Comparison of ENCODE assay signal across 10 cellular contexts in the genomic region with DNA sequence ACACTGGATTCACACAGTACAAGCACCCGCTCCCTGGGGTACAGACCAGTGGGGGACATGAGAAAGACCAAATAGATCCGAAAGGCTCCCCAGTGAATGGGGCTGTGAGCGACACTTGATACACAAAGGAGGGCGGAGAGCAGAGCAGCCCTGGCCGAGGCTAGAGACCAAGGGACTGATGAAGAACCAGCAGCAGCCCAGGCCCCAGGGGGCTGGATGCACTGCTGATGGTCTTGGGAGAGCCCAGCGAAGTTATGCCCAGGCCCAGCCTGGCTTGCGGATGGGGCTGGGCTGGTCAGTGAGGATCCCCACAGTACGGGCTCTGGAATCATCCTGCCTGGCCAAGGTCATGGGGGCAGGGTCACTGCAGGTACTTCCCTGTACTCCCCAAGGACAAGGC. TPM values are rescaled to one million over a fixed set of nuclear protein-coding genes. Genes with fewer than 3 reads are reported as not detected.
DNase-seq lines count a peak whose midpoint lies in the region; ATAC-seq, FAIRE-seq and TF ChIP-seq lines count a peak whose summit lies in the region.
"Had no signal": no experiment of that assay in that cellular context is flagged by ENCODE, and none has a peak within 500 bp of the region (broad histone marks: within the 10 kb centered on the region; RNA-seq: fewer than 3 reads in every experiment).

No MANE protein-coding gene starts in this region.

- H3K9me3 ChIP-seq in DOHH2 (ENCODE audit: control insufficient read depth, insufficient read depth, low read length), result no peaks in the 10 kb centered on the region
- no peaks in the 10 kb centered on the region for H3K9me3 ChIP-seq in T-helper 17 cell (ENCODE audit: control insufficient read depth, low read length, poor library complexity, severe bottlenecking)
- H3K9me3 ChIP-seq in pancreas, result no peaks in the 10 kb centered on the region

- H4K20me1 ChIP-seq in DOHH2 (ENCODE audit: control insufficient read depth, insufficient read depth, low read depth, low read length), result no peaks in the 10 kb centered on the region

- 88 to 90% methylated on average over 8 of the region's 8 CpGs for WGBS in pancreas, 2 donors

- H3K4me1 ChIP-seq in DOHH2 (ENCODE audit: control insufficient read depth, low read length) (peaks cover 34% of the 10 kb centered on the region), pancreas (peaks cover 19 to 30% (median 27%) of the 10 kb centered on the region in 3 donors)

- ATAC-seq in T-helper 17 cell, result no peak
- no peak for ATAC-seq in pancreas
- no peak for ATAC-seq in GM19023 (IDR thresholded peaks at IDR 0.05; ENCODE audit: unreplicated experiment)
- no peak for ATAC-seq in GM18502 (IDR thresholded peaks at IDR 0.05; ENCODE audit: poor library complexity, unreplicated experiment)

- H3K4me2 ChIP-seq in DOHH2 (ENCODE audit: low read length), result peak overlapping the region; percentile 21; the same call in 1 of the 2 replicates

- H3K27ac ChIP-seq in DOHH2 (ENCODE audit: low read depth, low read length), result no peak overlapping the region
- peak overlapping the region in 3 of 4 donors; percentile 16 to 91 (median 33) for H3K27ac ChIP-seq in pancreas

- TF ChIP-seq CTCF in DOHH2 (IDR thresholded peaks at IDR 0.05; ENCODE audit: low read depth, low read length, poor library complexity, severe bottlenecking), result no peak
- TF ChIP-seq CTCF in endothelial cell (IDR thresholded peaks at IDR 0.05; ENCODE audit: unreplicated experiment), result no peak
- no peak for TF ChIP-seq CTCF in pancreas (IDR thresholded peaks at IDR 0.05)

- H3K27me3 ChIP-seq in DOHH2 (ENCODE audit: control insufficient read depth, low read length), result no peaks in the 10 kb centered on the region
- H3K27me3 ChIP-seq in pancreas, result no peaks in the 10 kb centered on the region

- H3K27me3 Mint-ChIP-seq in T-helper 17 cell (no peaks in the 10 kb centered on the region), endothelial cell (ENCODE audit: unreplicated experiment) (peaks cover 13% of the 10 kb centered on the region)

- H3K79me2 ChIP-seq in DOHH2 (ENCODE audit: control insufficient read depth, low read length), result no peaks in the 10 kb centered on the region

- H3K36me3 Mint-ChIP-seq in T-helper 17 cell (ENCODE audit: low read depth), result peaks cover 2% of the 10 kb centered on the region
- peaks cover 32% of the 10 kb centered on the region for H3K36me3 Mint-ChIP-seq in endothelial cell (ENCODE audit: low read depth, unreplicated experiment)

- H3K4me3 Mint-ChIP-seq in T-helper 17 cell (peak overlapping the region; percentile 44), endothelial cell (ENCODE audit: unreplicated experiment) (peak overlapping the region; percentile 26)

- DNase-seq in T-helper 17 cell, result no peak
- no peak for DNase-seq in endothelial cell (ENCODE audit: low spot score)
- DNase-seq in pancreas, result peak in 1 of 6 donors; percentile 52
- no peak for DNase-seq in ureter (ENCODE audit: low spot score)
- DNase-seq in stimulated activated naive CD4-positive, alpha-beta T cell (lab: John Stamatoyannopoulos, UW), result no peak

- peaks cover 36% of the 10 kb centered on the region for H3K4me1 Mint-ChIP-seq in T-helper 17 cell
- peaks cover 34% of the 10 kb centered on the region for H3K4me1 Mint-ChIP-seq in endothelial cell (ENCODE audit: unreplicated experiment)

- H3F3A ChIP-seq in DOHH2 (ENCODE audit: control insufficient read depth, insufficient read depth), result no peaks in the 10 kb centered on the region

- intact Hi-C loops in pancreas (cut with DNase I), result no loop called here

- H3K4me3 ChIP-seq in DOHH2 (ENCODE audit: low read length) (no peak overlapping the region), pancreas (no peak overlapping the region)

- no peaks in the 10 kb centered on the region for H3K9me3 Mint-ChIP-seq in endothelial cell (ENCODE audit: unreplicated experiment)

- peak overlapping the region; percentile 84 for H3K27ac Mint-ChIP-seq in T-helper 17 cell
- peak overlapping the region; percentile 91 for H3K27ac Mint-ChIP-seq in endothelial cell (ENCODE audit: unreplicated experiment)

- FAIRE-seq in pancreas (lab: Jason Lieb, UNC), result no peak
- FAIRE-seq: urothelium cell line had no signal

- H3K36me3 ChIP-seq in DOHH2 (ENCODE audit: control insufficient read depth, low read length) (peaks cover 53% of the 10 kb centered on the region), pancreas (peaks cover 5 to 40% (median 33%) of the 10 kb centered on the region in 3 donors)

- H3K9me2 ChIP-seq in DOHH2 (replicated peaks; ENCODE audit: control insufficient read depth, low read length), result no peaks in the 10 kb centered on the region

RNA-seq across cellular contexts. Expression of a gene that starts 23.2 kb away (rescaled TPM):
- total RNA-seq in T-helper 17 cell, result 10 to 100 TPM; 58.0 to 65.9 TPM
- total RNA-seq in endothelial cell (ENCODE audit: unreplicated experiment), result 69.5 TPM
- total RNA-seq in pancreas, result 10 to 100 TPM; 22.2 to 51.1 (median 32.0) TPM
- polyA plus RNA-seq in pancreas, result 10 to 100 TPM; 18.7 to 30.2 TPM
- 175 TPM for total RNA-seq in ureter

RNA-seq across cellular contexts. Expression of a gene that starts 23.7 kb away (rescaled TPM):
- total RNA-seq in T-helper 17 cell, result 10 to 100 TPM; 11.0 to 14.7 TPM
- total RNA-seq in endothelial cell (ENCODE audit: unreplicated experiment), result 23.2 TPM
- total RNA-seq in pancreas, result 1 to 10 TPM; 2.8 to 5.6 (median 4.1) TPM
- polyA plus RNA-seq in pancreas, result 1 to 10 TPM; 6.7 to 7.8 TPM
- 10.7 TPM for total RNA-seq in ureter

RNA-seq across cellular contexts. Expression of a gene that starts 41.8 kb away (rescaled TPM):
- total RNA-seq in T-helper 17 cell, result not detected
- 4.4 TPM for total RNA-seq in endothelial cell (ENCODE audit: unreplicated experiment)
- total RNA-seq in pancreas, result under 1 TPM in 2 of 6 donors, not detected in 4; 0.16 to 0.76 TPM
- polyA plus RNA-seq in pancreas, result under 1 TPM; 0.08 to 0.19 TPM
- total RNA-seq in ureter, result not detected
- total RNA-seq: lung microvascular endothelial cell had no signal

RNA-seq across cellular contexts. Expression of a gene that starts 59.8 kb away (rescaled TPM):
- total RNA-seq in T-helper 17 cell, result 100 to 1,000 TPM; 110 to 129 TPM
- total RNA-seq in endothelial cell (ENCODE audit: unreplicated experiment), result 85.6 TPM
- total RNA-seq in pancreas, result 10 to 100 TPM; 34.0 to 59.6 (median 41.9) TPM
- 10 to 100 TPM; 27.5 to 28.5 TPM for polyA plus RNA-seq in pancreas
- total RNA-seq in ureter, result 80.7 TPM
